11 cellular contexts compared by ENCODE assay signal in genomic region chr13:80083516-80084085, GRCh38.
A peak's percentile ranks its signal among the peaks of the same experiment; 100 is the strongest.
DNase-seq lines count a peak whose midpoint lies in the region; ATAC-seq and TF ChIP-seq lines count a peak whose summit lies in the region.
"Had no signal": no experiment of that assay in that cellular context is flagged by ENCODE, and none has a peak within 500 bp of the region (broad histone marks: within the 10 kb centered on the region; RNA-seq: fewer than 3 reads in every experiment).

No MANE protein-coding gene starts in this region.

- intact Hi-C loops in Right ventricle myocardium superior (cut with DNase I) (no loop called here), Right ventricle myocardium inferior (cut with DNase I) (no loop called here)

- DNase-seq in Right ventricle myocardium superior: no peak
- no peak for DNase-seq in Right ventricle myocardium inferior (ENCODE audit: missing footprints)
- DNase-seq in chondrocyte (ENCODE audit: low spot score): no peak
- DNase-seq in HUDEP-2 (lab: John Stamatoyannopoulos, UW; ENCODE audit: unreplicated experiment in 76 of 76): no peak
- DNase-seq: activated naive CD4-positive, alpha-beta T cell treated with anti-CD3 and anti-CD28 coated beads for 36 hours had no signal

- TF ChIP-seq CTCF in chondrocyte (IDR thresholded peaks at IDR 0.05): no peak

- WGBS in urinary bladder: 26% methylated on average over 7 of the region's 7 CpGs

- H3K36me3 ChIP-seq in muscle layer of duodenum (ENCODE audit: control insufficient read depth in 1 of 2, insufficient read depth in 2 of 2, low read length in 2 of 2) (no peaks in the 10 kb centered on the region), urinary bladder (ENCODE audit: insufficient read depth) (no peaks in the 10 kb centered on the region)

- H3K27me3 Mint-ChIP-seq in chondrocyte (ENCODE audit: low read depth): no peaks in the 10 kb centered on the region
- H3K27me3 Mint-ChIP-seq: stimulated activated naive CD8-positive, alpha-beta T cell treated with anti-CD3 and anti-CD28 coated beads, Interleukin-15, Interleukin-2, amounts not matched to agents 100 ng/mL and 50 ng/mL, for 24 hours had no signal

- H3K9me3 Mint-ChIP-seq in chondrocyte (ENCODE audit: low read depth): no peaks in the 10 kb centered on the region
- H3K9me3 Mint-ChIP-seq: stimulated activated naive CD8-positive, alpha-beta T cell treated with anti-CD3 and anti-CD28 coated beads, Interleukin-15, Interleukin-2, amounts not matched to agents 100 ng/mL and 50 ng/mL, for 24 hours had no signal

- H3K4me1 ChIP-seq in muscle layer of duodenum (ENCODE audit: control insufficient read depth in 1 of 2, insufficient read depth in 2 of 2, low read length in 2 of 2) (peaks cover 0 to 14% of the 10 kb centered on the region in 2 donors), urinary bladder (ENCODE audit: insufficient read depth) (no peaks in the 10 kb centered on the region)

- no peaks in the 10 kb centered on the region for H3K27me3 ChIP-seq in muscle layer of duodenum (ENCODE audit: low read depth, low read length)

- no peaks in the 10 kb centered on the region for H3K36me3 Mint-ChIP-seq in chondrocyte (ENCODE audit: low read depth)

- H3K27ac Mint-ChIP-seq in chondrocyte (ENCODE audit: unreplicated experiment): peak overlapping the region; percentile 80
- H3K27ac Mint-ChIP-seq: activated naive CD4-positive, alpha-beta T cell treated with anti-CD3 and anti-CD28 coated beads for 36 hours; stimulated activated naive CD8-positive, alpha-beta T cell treated with anti-CD3 and anti-CD28 coated beads, Interleukin-15, Interleukin-2, amounts not matched to agents 100 ng/mL and 50 ng/mL, for 24 hours had no signal

- ATAC-seq in Right ventricle myocardium superior (ENCODE audit: poor library complexity): peak; percentile 48
- ATAC-seq in Right ventricle myocardium inferior: no peak
- ATAC-seq in HG02840 (IDR thresholded peaks at IDR 0.05; ENCODE audit: low FRiP score, unreplicated experiment): no peak
- ATAC-seq in GM18873 (IDR thresholded peaks at IDR 0.05; ENCODE audit: low FRiP score, unreplicated experiment): no peak

- peak overlapping the region; percentile 39 for H3K4me3 Mint-ChIP-seq in chondrocyte (ENCODE audit: unreplicated experiment)
- H3K4me3 Mint-ChIP-seq: activated naive CD4-positive, alpha-beta T cell treated with anti-CD3 and anti-CD28 coated beads for 36 hours; stimulated activated naive CD8-positive, alpha-beta T cell treated with anti-CD3 and anti-CD28 coated beads, Interleukin-15, Interleukin-2, amounts not matched to agents 100 ng/mL and 50 ng/mL, for 24 hours had no signal

- peaks cover 35% of the 10 kb centered on the region for H3K4me1 Mint-ChIP-seq in chondrocyte (ENCODE audit: low read depth)

- H3K4me3 ChIP-seq in muscle layer of duodenum (ENCODE audit: low read depth in 1 of 2, low read length in 2 of 2) (peak overlapping the region in 1 of 2 donors; percentile 18), urinary bladder (ENCODE audit: low read depth, low read length) (no peak overlapping the region)

- H3K9me3 ChIP-seq in muscle layer of duodenum (ENCODE audit: control insufficient read depth in 1 of 2, low read length in 2 of 2): no peaks in the 10 kb centered on the region

- H3K27ac ChIP-seq in muscle layer of duodenum (ENCODE audit: low read length): peak overlapping the region; percentile 53
- H3K27ac ChIP-seq in urinary bladder (ENCODE audit: low read depth): peak overlapping the region; percentile 50
- H3K27ac ChIP-seq: VCaP had no signal
